ENCODE assay signal across 8 cellular contexts in the genomic region with DNA sequence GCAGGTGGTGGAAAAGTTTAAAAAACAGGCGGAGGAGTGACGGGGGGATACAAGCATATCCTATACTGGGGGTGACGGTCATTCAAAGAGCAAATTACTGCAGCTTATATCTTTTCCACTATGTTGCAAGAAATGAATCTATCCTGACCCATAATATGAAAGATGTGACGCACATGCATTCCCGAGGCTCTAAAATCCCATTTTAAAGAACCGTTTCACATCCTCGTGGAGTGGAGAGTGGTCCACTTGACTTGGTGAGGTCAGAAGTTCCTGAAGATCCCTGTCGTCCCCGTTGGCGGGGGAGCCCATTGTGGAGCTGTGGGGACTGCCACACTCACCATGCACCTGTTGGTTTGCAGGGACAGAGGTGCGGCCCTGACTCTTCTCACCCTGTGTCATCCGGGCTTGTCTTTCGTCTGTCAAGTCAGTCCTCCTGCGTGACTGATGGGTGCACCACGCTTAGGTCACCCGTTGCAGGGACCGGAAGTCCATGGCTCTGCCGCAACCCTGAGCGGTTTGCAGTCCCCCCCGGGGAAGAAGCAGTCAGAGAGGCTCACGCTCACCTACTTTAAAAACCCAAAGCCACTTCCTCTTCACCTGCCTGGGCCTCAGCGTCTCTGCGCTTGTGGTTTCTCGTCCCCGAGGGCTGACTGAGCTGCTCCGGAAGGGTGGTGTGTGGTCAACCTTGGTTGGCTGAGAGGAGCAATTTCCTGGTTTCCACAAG. TPM values are rescaled to one million over a fixed set of nuclear protein-coding genes. Genes with fewer than 3 reads are reported as not detected.
A peak's percentile ranks its signal among the peaks of the same experiment; 100 is the strongest.
DNase-seq lines count a peak whose midpoint lies in the region; ATAC-seq and TF ChIP-seq lines count a peak whose summit lies in the region.

No MANE protein-coding gene starts in this region.

- H2AFZ ChIP-seq in SU-DHL-6 (ENCODE audit: low read depth, low read length, severe bottlenecking) = no peak overlapping the region

- no peaks in the 10 kb centered on the region for H3K9me3 ChIP-seq in SU-DHL-6 (ENCODE audit: insufficient read depth, low read length)
- no peaks in the 10 kb centered on the region for H3K9me3 ChIP-seq in tibial nerve

- no peaks in the 10 kb centered on the region for H3K27me3 Mint-ChIP-seq in activated naive CD4-positive, alpha-beta T cell treated with anti-CD3 and anti-CD28 coated beads, Interleukin-2, amount 50 U/mL, for 24 hours
- H3K27me3 Mint-ChIP-seq in natural killer cell treated with Interleukin-12 subunit alpha and Interleukin-12 subunit beta and Interleukin-15 and Interleukin-18, amount 100 ng/mL, for 72 hours = no peaks in the 10 kb centered on the region
- H3K27me3 Mint-ChIP-seq in HFFc6 (ENCODE audit: insufficient read depth) = no peaks in the 10 kb centered on the region; the same call in none of the 2 replicates

- H3K4me2 ChIP-seq in SU-DHL-6 (ENCODE audit: low read depth, low read length, poor library complexity, severe bottlenecking) = peak overlapping the region; percentile 69

- H3K27ac Mint-ChIP-seq in activated naive CD4-positive, alpha-beta T cell treated with anti-CD3 and anti-CD28 coated beads, Interleukin-2, amount 50 U/mL, for 24 hours = peak overlapping the region; percentile 99
- H3K27ac Mint-ChIP-seq in natural killer cell treated with Interleukin-12 subunit alpha and Interleukin-12 subunit beta and Interleukin-15 and Interleukin-18, amount 100 ng/mL, for 72 hours = peak overlapping the region; percentile 97 to 98
- H3K27ac Mint-ChIP-seq in HFFc6 = no peak overlapping the region

- peaks cover 0 to 74% (median 47%) of the 10 kb centered on the region in 4 donors for H3K4me1 ChIP-seq in tibial nerve

- peak overlapping the region; percentile 30 for H3K4me3 ChIP-seq in SU-DHL-6 (ENCODE audit: insufficient read depth, low read length, poor library complexity, severe bottlenecking)
- peak overlapping the region in 1 of 4 donors; percentile 21 for H3K4me3 ChIP-seq in tibial nerve

- no peaks in the 10 kb centered on the region for H4K20me1 ChIP-seq in SU-DHL-6 (ENCODE audit: low read depth, low read length)

- H3K36me3 ChIP-seq in SU-DHL-6 (ENCODE audit: low read length) (peaks cover 4% of the 10 kb centered on the region; the same call in 1 of the 2 replicates), tibial nerve (peaks cover 0 to 26% (median 0%) of the 10 kb centered on the region in 3 donors)

- no peak for TF ChIP-seq EP300 in tibial nerve (IDR thresholded peaks at IDR 0.05)

- ATAC-seq in GM18907 (IDR thresholded peaks at IDR 0.05; ENCODE audit: unreplicated experiment) = peak; percentile 63
- ATAC-seq in HG03064 (IDR thresholded peaks at IDR 0.05; ENCODE audit: low read depth, unreplicated experiment) = peak; percentile 45
- ATAC-seq in natural killer cell treated with Interleukin-12 subunit alpha and Interleukin-12 subunit beta and Interleukin-15 and Interleukin-18, amount 100 ng/mL, for 72 hours = peak; percentile 77 to 81

- H3K27ac ChIP-seq in SU-DHL-6 (ENCODE audit: low read depth, low read length) (peak overlapping the region; percentile 97), tibial nerve (peak overlapping the region in 3 of 4 donors; percentile 85 to 90 (median 88))

- H3K9me2 ChIP-seq in SU-DHL-6 (replicated peaks; ENCODE audit: insufficient read depth, low read length) = no peaks in the 10 kb centered on the region

- H3K4me3 Mint-ChIP-seq in activated naive CD4-positive, alpha-beta T cell treated with anti-CD3 and anti-CD28 coated beads, Interleukin-2, amount 50 U/mL, for 24 hours = peak overlapping the region; percentile 89
- peak overlapping the region; percentile 84 for H3K4me3 Mint-ChIP-seq in natural killer cell treated with Interleukin-12 subunit alpha and Interleukin-12 subunit beta and Interleukin-15 and Interleukin-18, amount 100 ng/mL, for 72 hours
- no peak overlapping the region for H3K4me3 Mint-ChIP-seq in HFFc6

- H3K27me3 ChIP-seq in SU-DHL-6 (ENCODE audit: low read length) (no peaks in the 10 kb centered on the region), tibial nerve (no peaks in the 10 kb centered on the region)

- TF ChIP-seq CTCF in SU-DHL-6 (IDR thresholded peaks at IDR 0.05; ENCODE audit: insufficient read depth, low read length, poor library complexity, severe bottlenecking) = no peak
- TF ChIP-seq CTCF in tibial nerve (IDR thresholded peaks at IDR 0.05) = no peak
- TF ChIP-seq CTCF in HFFc6 (IDR thresholded peaks at IDR 0.05) = no peak

- peaks cover 16% of the 10 kb centered on the region for H3K36me3 Mint-ChIP-seq in activated naive CD4-positive, alpha-beta T cell treated with anti-CD3 and anti-CD28 coated beads, Interleukin-2, amount 50 U/mL, for 24 hours
- H3K36me3 Mint-ChIP-seq in natural killer cell treated with Interleukin-12 subunit alpha and Interleukin-12 subunit beta and Interleukin-15 and Interleukin-18, amount 100 ng/mL, for 72 hours = no peaks in the 10 kb centered on the region
- peaks cover 16% of the 10 kb centered on the region for H3K36me3 Mint-ChIP-seq in HFFc6 (ENCODE audit: low read depth)

- no peak for TF ChIP-seq POLR2A in tibial nerve (IDR thresholded peaks at IDR 0.05)

- H3K79me2 ChIP-seq in SU-DHL-6 (ENCODE audit: insufficient read depth, low read length) = no peaks in the 10 kb centered on the region

- 67 to 73% methylated on average over 25 to 26 of the region's 26 CpGs for WGBS in tibial nerve, 2 donors

- no peaks in the 10 kb centered on the region for H3K9me3 Mint-ChIP-seq in activated naive CD4-positive, alpha-beta T cell treated with anti-CD3 and anti-CD28 coated beads, Interleukin-2, amount 50 U/mL, for 24 hours
- no peaks in the 10 kb centered on the region for H3K9me3 Mint-ChIP-seq in natural killer cell treated with Interleukin-12 subunit alpha and Interleukin-12 subunit beta and Interleukin-15 and Interleukin-18, amount 100 ng/mL, for 72 hours
- H3K9me3 Mint-ChIP-seq in HFFc6 = no peaks in the 10 kb centered on the region

- peak; percentile 97 for DNase-seq in natural killer cell treated with Interleukin-12 subunit alpha and Interleukin-12 subunit beta and Interleukin-15 and Interleukin-18, amount 100 ng/mL, for 72 hours (ENCODE audit: low spot score)
- DNase-seq in tibial nerve (ENCODE audit: low spot score in 2 of 2) (no peak), HFFc6 (no peak), kidney glomerular epithelial cell (lab: John Stamatoyannopoulos, UW) (no peak)

- peak overlapping the region; percentile 64 for H3K9ac ChIP-seq in SU-DHL-6 (ENCODE audit: low read length)

- H3K4me1 Mint-ChIP-seq in activated naive CD4-positive, alpha-beta T cell treated with anti-CD3 and anti-CD28 coated beads, Interleukin-2, amount 50 U/mL, for 24 hours = peaks cover 82% of the 10 kb centered on the region
- H3K4me1 Mint-ChIP-seq in natural killer cell treated with Interleukin-12 subunit alpha and Interleukin-12 subunit beta and Interleukin-15 and Interleukin-18, amount 100 ng/mL, for 72 hours (ENCODE audit: low read depth in 2 of 2) = peaks cover 80 to 89% of the 10 kb centered on the region in 2 donors
- H3K4me1 Mint-ChIP-seq in HFFc6 (ENCODE audit: low read depth) = peaks cover 61% of the 10 kb centered on the region

- peaks cover 66% of the 10 kb centered on the region for H3F3A ChIP-seq in SU-DHL-6 (ENCODE audit: insufficient read depth)

RNA-seq across cellular contexts. Expression of a gene that starts 53.0 kb away (rescaled TPM):
- total RNA-seq in natural killer cell treated with Interleukin-12 subunit alpha and Interleukin-12 subunit beta and Interleukin-15 and Interleukin-18, amount 100 ng/mL, for 72 hours = 10 to 100 TPM; 34.7 to 44.3 TPM
- total RNA-seq in tibial nerve = 10 to 100 TPM; 20.1 to 50.1 (median 24.1) TPM
- total RNA-seq in HFFc6 (2021; fragmentation: NEBNext Ultra II Directional; extraction: Animal tissue kit (Norgen Biotek cat#: 25700)) = 10 to 100 TPM; 24.1 to 35.4 (median 26.2) TPM

RNA-seq across cellular contexts. Expression of a gene that starts 53.2 kb away (rescaled TPM):
- 10 to 100 TPM; 39.8 to 65.3 TPM for total RNA-seq in natural killer cell treated with Interleukin-12 subunit alpha and Interleukin-12 subunit beta and Interleukin-15 and Interleukin-18, amount 100 ng/mL, for 72 hours
- total RNA-seq in tibial nerve = 10 to 100 TPM; 44.4 to 61.2 (median 52.7) TPM
- total RNA-seq in HFFc6 (2021; fragmentation: NEBNext Ultra II Directional; extraction: Animal tissue kit (Norgen Biotek cat#: 25700)) = 10 to 100 TPM; 42.8 to 52.7 (median 48.5) TPM
